ENCODE assay signal across 10 cellular contexts in the genomic region with DNA sequence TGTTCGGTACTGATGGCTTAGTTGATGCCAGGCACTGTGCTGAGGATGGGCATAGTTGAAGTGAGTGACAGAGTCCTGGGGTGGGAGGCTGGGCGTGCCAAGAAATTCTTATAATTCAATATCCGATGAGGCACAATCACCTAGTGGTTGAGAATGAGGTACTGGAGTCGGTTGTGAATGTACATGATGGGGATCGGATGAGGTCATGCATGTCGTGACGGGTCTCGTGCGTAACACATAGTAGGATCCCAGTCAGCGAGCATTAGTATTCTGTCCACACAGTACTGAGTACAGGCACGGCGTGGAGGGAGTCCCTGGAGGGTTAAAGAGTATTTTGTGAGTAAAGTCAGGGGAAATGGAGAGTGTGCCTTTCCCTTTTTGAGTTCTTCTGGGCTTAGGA. TPM values are rescaled to one million over a fixed set of nuclear protein-coding genes. Genes with fewer than 3 reads are reported as not detected.
DNase-seq lines count a peak whose midpoint lies in the region; ATAC-seq and TF ChIP-seq lines count a peak whose summit lies in the region.
"Had no signal": no experiment of that assay in that cellular context is flagged by ENCODE, and none has a peak within 500 bp of the region (broad histone marks: within the 10 kb centered on the region; RNA-seq: fewer than 3 reads in every experiment).

No MANE protein-coding gene starts in this region.

- H3K4me2 ChIP-seq in Karpas-422 (ENCODE audit: low read depth, low read length, poor library complexity, severe bottlenecking) (peak overlapping the region; percentile 96), neural cell (ENCODE audit: low read length) (no peak overlapping the region)

- H3K4me1 ChIP-seq in Karpas-422 (ENCODE audit: low read length), result peaks cover 53% of the 10 kb centered on the region

- peaks cover 4% of the 10 kb centered on the region for H3F3A ChIP-seq in neural cell (ENCODE audit: insufficient read depth, low read length, poor library complexity, severe bottlenecking)

- no peaks in the 10 kb centered on the region for H3K9me2 ChIP-seq in Karpas-422 (replicated peaks; ENCODE audit: insufficient read depth, low read length)
- H3K9me2 ChIP-seq in neural cell (ENCODE audit: insufficient read depth, low read length), result no peaks in the 10 kb centered on the region

- no peaks in the 10 kb centered on the region for H3K27me3 Mint-ChIP-seq in CD4-positive, alpha-beta T cell

- in situ Hi-C loops in GM13977 (cut with MboI; ENCODE audit: low pct_unique_long_range_greater_than_20kb, low sequenced_read_pairs, unreplicated experiment), result no loop called here

- POLR2A ChIA-PET in CD4-positive, alpha-beta T cell (lab: Charles Lee), result interaction anchor here (1.4 kb wide), 1 partner anchor 64 kb away, joined by 3 read pairs; a partner anchor contains a TSS

- peaks cover 85% of the 10 kb centered on the region for H3K4me1 Mint-ChIP-seq in CD4-positive, alpha-beta T cell (ENCODE audit: low read depth)

- ATAC-seq in CD4-positive, alpha-beta T cell (ENCODE audit: poor library complexity), result no peak
- ATAC-seq in GM21723 (IDR thresholded peaks at IDR 0.05; ENCODE audit: unreplicated experiment) (no peak), HG03460 (IDR thresholded peaks at IDR 0.05; ENCODE audit: unreplicated experiment) (no peak)

- TF ChIP-seq CTCF in CD4-positive, alpha-beta T cell (IDR thresholded peaks at IDR 0.05), result no peak
- TF ChIP-seq CTCF in coronary artery (IDR thresholded peaks at IDR 0.05) (no peak), neural cell (IDR thresholded peaks at IDR 0.05; ENCODE audit: poor library complexity, severe bottlenecking) (no peak), GM13977 (IDR thresholded peaks at IDR 0.05; ENCODE audit: extremely low read depth, insufficient read depth, missing control alignments) (no peak)

- H3K9me3 Mint-ChIP-seq in CD4-positive, alpha-beta T cell, result no peaks in the 10 kb centered on the region

- CTCF ChIA-PET in CD4-positive, alpha-beta T cell (lab: Charles Lee), result no interaction called here

- TF ChIP-seq RAD21 in neural cell (conservative IDR thresholded peaks at IDR 0.05), result no peak

- intact Hi-C loops in CD4-positive, alpha-beta T cell (cut with DNase I, micrococcal nuclease), result loop anchor here in 1 of 2 experiments (2.0 to 10.0 kb wide), 2 partner anchors 53 to 1221 kb away; a partner anchor contains a TSS

- no peak for TF ChIP-seq EP300 in neural cell (conservative IDR thresholded peaks at IDR 0.05; ENCODE audit: poor library complexity, severe bottlenecking)

- H3K27ac ChIP-seq in CD4-positive, alpha-beta T cell (ENCODE audit: low read depth, low read length), result no peak overlapping the region
- no peak overlapping the region for H3K27ac ChIP-seq in Karpas-422 (ENCODE audit: low read length)
- H3K27ac ChIP-seq in coronary artery, result peak overlapping the region in 1 of 2 donors; percentile 0
- no peak overlapping the region for H3K27ac ChIP-seq in neural cell (ENCODE audit: low read length)

- H3K79me2 ChIP-seq in Karpas-422 (ENCODE audit: low read length), result peaks cover 96% of the 10 kb centered on the region
- peaks cover 88% of the 10 kb centered on the region for H3K79me2 ChIP-seq in neural cell (replicated peaks; ENCODE audit: insufficient read depth, low read length)

- no peak for DNase-seq in CD4-positive, alpha-beta T cell
- DNase-seq in Karpas-422, result no peak
- DNase-seq in coronary artery (ENCODE audit: low spot score), result no peak
- no peak for DNase-seq in NCI-H187 treated with DMSO at 0.1 percent for 48 hours (lab: John Stamatoyannopoulos, UW)
- no peak for DNase-seq in GM13977 (ENCODE audit: low spot score)
- DNase-seq: MV-4-11; stimulated activated CD4-positive, alpha-beta T cell treated with anti-CD3 and anti-CD28 coated beads, Interleukin-4, amount 100 ng/mL, for 4 hours had no signal

- H4K20me1 ChIP-seq in Karpas-422 (ENCODE audit: insufficient read depth, low read depth, low read length) (peaks cover 80% of the 10 kb centered on the region), neural cell (ENCODE audit: insufficient read depth) (peaks cover 17% of the 10 kb centered on the region)

- no peaks in the 10 kb centered on the region for H3K27me3 ChIP-seq in CD4-positive, alpha-beta T cell (ENCODE audit: control insufficient read depth, insufficient read depth, low read length)
- H3K27me3 ChIP-seq in Karpas-422 (ENCODE audit: low read length), result no peaks in the 10 kb centered on the region
- H3K27me3 ChIP-seq in neural cell (ENCODE audit: insufficient read depth, low read depth, low read length), result no peaks in the 10 kb centered on the region

- H3K36me3 Mint-ChIP-seq in CD4-positive, alpha-beta T cell (ENCODE audit: low read depth), result peaks cover 93% of the 10 kb centered on the region

- no peaks in the 10 kb centered on the region for H3K9me3 ChIP-seq in CD4-positive, alpha-beta T cell (ENCODE audit: control insufficient read depth, low read length)
- H3K9me3 ChIP-seq in Karpas-422 (ENCODE audit: low read length), result no peaks in the 10 kb centered on the region
- no peaks in the 10 kb centered on the region for H3K9me3 ChIP-seq in neural cell (ENCODE audit: low read length)

- peak overlapping the region; percentile 98 for H3K27ac Mint-ChIP-seq in CD4-positive, alpha-beta T cell

- H3K4me3 Mint-ChIP-seq in CD4-positive, alpha-beta T cell, result peak overlapping the region; percentile 96

- H3K4me3 ChIP-seq in Karpas-422 (ENCODE audit: low read length), result peak overlapping the region; percentile 96; the same call in 1 of the 2 replicates
- peak overlapping the region; percentile 78 for H3K4me3 ChIP-seq in coronary artery
- H3K4me3 ChIP-seq in neural cell (ENCODE audit: low read length), result peak overlapping the region; percentile 75

- no peak overlapping the region for H2AFZ ChIP-seq in Karpas-422 (ENCODE audit: low read length)
- no peak overlapping the region for H2AFZ ChIP-seq in neural cell (ENCODE audit: low read depth, low read length)

- H3K36me3 ChIP-seq in Karpas-422 (ENCODE audit: insufficient read depth, low read length) (peaks cover 57% of the 10 kb centered on the region), neural cell (ENCODE audit: insufficient read depth, low read length) (no peaks in the 10 kb centered on the region)

- H3K9ac ChIP-seq in Karpas-422 (ENCODE audit: low read length) (peak overlapping the region; percentile 99; the same call in 1 of the 2 replicates), neural cell (ENCODE audit: low read length) (no peak overlapping the region)

TF ChIP-seq in neural cell, 6 proteins besides CTCF, POLR2A, EP300 and RAD21:
- TF ChIP-seq SMC3 (conservative IDR thresholded peaks at IDR 0.05; ENCODE audit: poor library complexity), result no peak
- TF ChIP-seq POLR2AphosphoS5 (IDR thresholded peaks at IDR 0.05), result no peak
- TF ChIP-seq MXI1 (conservative IDR thresholded peaks at IDR 0.05; ENCODE audit: poor library complexity, severe bottlenecking), result no peak
- no peak for TF ChIP-seq TAF1 (IDR thresholded peaks at IDR 0.05; ENCODE audit: low read depth)
- TF ChIP-seq EZH2 (IDR thresholded peaks at IDR 0.05; ENCODE audit: borderline replicate concordance, insufficient read depth, low read length, poor library complexity, severe bottlenecking), result no peak
- TF ChIP-seq, protein P1, sequence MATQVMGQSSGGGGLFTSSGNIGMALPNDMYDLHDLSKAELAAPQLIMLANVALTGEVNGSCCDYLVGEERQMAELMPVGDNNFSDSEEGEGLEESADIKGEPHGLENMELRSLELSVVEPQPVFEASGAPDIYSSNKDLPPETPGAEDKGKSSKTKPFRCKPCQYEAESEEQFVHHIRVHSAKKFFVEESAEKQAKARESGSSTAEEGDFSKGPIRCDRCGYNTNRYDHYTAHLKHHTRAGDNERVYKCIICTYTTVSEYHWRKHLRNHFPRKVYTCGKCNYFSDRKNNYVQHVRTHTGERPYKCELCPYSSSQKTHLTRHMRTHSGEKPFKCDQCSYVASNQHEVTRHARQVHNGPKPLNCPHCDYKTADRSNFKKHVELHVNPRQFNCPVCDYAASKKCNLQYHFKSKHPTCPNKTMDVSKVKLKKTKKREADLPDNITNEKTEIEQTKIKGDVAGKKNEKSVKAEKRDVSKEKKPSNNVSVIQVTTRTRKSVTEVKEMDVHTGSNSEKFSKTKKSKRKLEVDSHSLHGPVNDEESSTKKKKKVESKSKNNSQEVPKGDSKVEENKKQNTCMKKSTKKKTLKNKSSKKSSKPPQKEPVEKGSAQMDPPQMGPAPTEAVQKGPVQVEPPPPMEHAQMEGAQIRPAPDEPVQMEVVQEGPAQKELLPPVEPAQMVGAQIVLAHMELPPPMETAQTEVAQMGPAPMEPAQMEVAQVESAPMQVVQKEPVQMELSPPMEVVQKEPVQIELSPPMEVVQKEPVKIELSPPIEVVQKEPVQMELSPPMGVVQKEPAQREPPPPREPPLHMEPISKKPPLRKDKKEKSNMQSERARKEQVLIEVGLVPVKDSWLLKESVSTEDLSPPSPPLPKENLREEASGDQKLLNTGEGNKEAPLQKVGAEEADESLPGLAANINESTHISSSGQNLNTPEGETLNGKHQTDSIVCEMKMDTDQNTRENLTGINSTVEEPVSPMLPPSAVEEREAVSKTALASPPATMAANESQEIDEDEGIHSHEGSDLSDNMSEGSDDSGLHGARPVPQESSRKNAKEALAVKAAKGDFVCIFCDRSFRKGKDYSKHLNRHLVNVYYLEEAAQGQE (IDR thresholded peaks at IDR 0.05; ENCODE audit: borderline replicate concordance), result no peak

RNA-seq across cellular contexts. Expression of a gene that starts 2.8 kb away (rescaled TPM):
- total RNA-seq in CD4-positive, alpha-beta T cell, result 100 to 1,000 TPM; 195 to 200 TPM
- total RNA-seq in Karpas-422 (2014; rRNA removed; shearing (Covaris generic); ENCODE audit: low replicate concordance), result 53.0 and 92.9 TPM in 2 replicates
- 67.3 and 89.8 TPM in 2 replicates for polyA plus RNA-seq in neural cell
- polyA minus RNA-seq in neural cell, result 116 and 125 TPM in 2 replicates

RNA-seq across cellular contexts. Expression of a gene that starts 3.1 kb away (rescaled TPM):
- 100 to 1,000 TPM; 238 to 246 TPM for total RNA-seq in CD4-positive, alpha-beta T cell
- total RNA-seq in Karpas-422 (2014; rRNA removed; shearing (Covaris generic); ENCODE audit: low replicate concordance), result 40.3 and 52.7 TPM in 2 replicates
- 38.8 and 40.1 TPM in 2 replicates for polyA plus RNA-seq in neural cell
- polyA minus RNA-seq in neural cell, result 39.9 and 59.4 TPM in 2 replicates

RNA-seq across cellular contexts. Expression of a gene that starts 54.7 kb away (rescaled TPM):
- total RNA-seq in CD4-positive, alpha-beta T cell, result 10 to 100 TPM; 21.7 to 23.0 TPM
- total RNA-seq in Karpas-422 (2014; rRNA removed; shearing (Covaris generic); ENCODE audit: low replicate concordance), result 63.4 and 118 TPM in 2 replicates
- polyA plus RNA-seq in neural cell, result 46.0 and 52.3 TPM in 2 replicates
- polyA minus RNA-seq in neural cell, result 14.0 and 14.4 TPM in 2 replicates

RNA-seq across cellular contexts. Expression of a gene that starts 55.2 kb away (rescaled TPM):
- 1 to 10 TPM; 2.4 to 2.9 TPM for total RNA-seq in CD4-positive, alpha-beta T cell
- 6.9 and 9.0 TPM in 2 replicates for total RNA-seq in Karpas-422 (2014; rRNA removed; shearing (Covaris generic); ENCODE audit: low replicate concordance)
- polyA plus RNA-seq in neural cell, result 170 and 223 TPM in 2 replicates
- polyA minus RNA-seq in neural cell, result 58.5 and 65.5 TPM in 2 replicates

RNA-seq across cellular contexts. Expression of a gene that starts 57.9 kb away (rescaled TPM):
- 1 to 10 TPM in 1 of 2 experiments, under 1 TPM in 1; 0.74 to 1.6 TPM for total RNA-seq in CD4-positive, alpha-beta T cell
- 0.04 TPM in 1 of 2 replicates, not detected in the other for total RNA-seq in Karpas-422 (2014; rRNA removed; shearing (Covaris generic); ENCODE audit: low replicate concordance)
- polyA plus RNA-seq in neural cell, result 0.50 and 2.0 TPM in 2 replicates
- polyA minus RNA-seq in neural cell, result 1.7 and 3.2 TPM in 2 replicates
